ENCODE assay signal across 13 cellular contexts in genomic region chr11:12679471-12679870, GRCh38. TPM values are rescaled to one million over a fixed set of nuclear protein-coding genes. Genes with fewer than 3 reads are reported as not detected.
A peak's percentile ranks its signal among the peaks of the same experiment; 100 is the strongest.
DNase-seq lines count a peak whose midpoint lies in the region; ATAC-seq and TF ChIP-seq lines count a peak whose summit lies in the region.
"Had no signal": no experiment of that assay in that cellular context is flagged by ENCODE, and none has a peak within 500 bp of the region (broad histone marks: within the 10 kb centered on the region; RNA-seq: fewer than 3 reads in every experiment).

No MANE protein-coding gene starts in this region.

- peak overlapping the region; percentile 92 for H3K27ac ChIP-seq in mesodermal cell (ENCODE audit: low read depth, low read length, severe bottlenecking)
- H3K27ac ChIP-seq in suprapubic skin, result peak overlapping the region; percentile 60
- peak overlapping the region in 1 of 4 donors; percentile 40 for H3K27ac ChIP-seq in upper lobe of left lung
- H3K27ac ChIP-seq: testis had no signal

- H3K9me3 ChIP-seq in mesodermal cell (ENCODE audit: control insufficient read depth, low read length), result no peaks in the 10 kb centered on the region
- H3K9me3 ChIP-seq in suprapubic skin, result no peaks in the 10 kb centered on the region
- H3K9me3 ChIP-seq in upper lobe of left lung, result no peaks in the 10 kb centered on the region
- H3K9me3 ChIP-seq: testis had no signal

- H3K4me3 Mint-ChIP-seq in MCF 10A (ENCODE audit: unreplicated experiment), result peak overlapping the region; percentile 90
- H3K4me3 Mint-ChIP-seq: T-helper 17 cell had no signal

- TF ChIP-seq CTCF in MCF 10A (IDR thresholded peaks at IDR 0.05; ENCODE audit: unreplicated experiment) (no peak), suprapubic skin (IDR thresholded peaks at IDR 0.05) (no peak), upper lobe of left lung (IDR thresholded peaks at IDR 0.05) (no peak)

- ATAC-seq in upper lobe of left lung (ENCODE audit: low FRiP score in 2 of 2) (no peak), GM19455 (IDR thresholded peaks at IDR 0.05; ENCODE audit: unreplicated experiment) (no peak)
- ATAC-seq: GM12878 had no signal

- POLR2A ChIA-PET in MCF 10A (lab: Yijun Ruan, JAX), result interaction anchor here (0.6 to 7.1 kb wide), 26 partner anchors 12 to 600 kb away, joined by 3 to 248 read pairs (median 4); partner anchors contain the start of gene PARVA

- DNase-seq in DMS79 treated with DMSO at 0.1 percent for 48 hours (lab: John Stamatoyannopoulos, UW) (peak; percentile 63), DMS79 (lab: John Stamatoyannopoulos, UW) (no peak), MCF 10A (ENCODE audit: unreplicated experiment) (no peak), suprapubic skin (ENCODE audit: low spot score in 2 of 2) (no peak), upper lobe of left lung (no peak), midbrain (lab: John Stamatoyannopoulos, UW) (no peak)
- DNase-seq: activated naive CD4-positive, alpha-beta T cell treated with Interleukin-2 at 50 U/mL for 16 hours; NCI-H2171; T-helper 17 cell; testis had no signal

- peaks cover 54% of the 10 kb centered on the region for H3K4me1 Mint-ChIP-seq in MCF 10A (ENCODE audit: insufficient read depth, unreplicated experiment)

- BruUV-seq in MCF 10A (replicated peaks; lab: Mats Ljungman, UMichigan), result no TSS peak

- no peaks in the 10 kb centered on the region for H3K27me3 Mint-ChIP-seq in MCF 10A (ENCODE audit: insufficient read depth, unreplicated experiment)

- TF ChIP-seq EP300 in suprapubic skin (IDR thresholded peaks at IDR 0.05), result no peak
- TF ChIP-seq EP300 in upper lobe of left lung (IDR thresholded peaks at IDR 0.05), result no peak

- intact Hi-C loops in MCF 10A (cut with micrococcal nuclease), result loop anchor here (5.0 kb wide), 2 partner anchors 43 to 93 kb away; no protein-coding TSS in a partner anchor

- TF ChIP-seq POLR2A in suprapubic skin (IDR thresholded peaks at IDR 0.05) (no peak), upper lobe of left lung (IDR thresholded peaks at IDR 0.05) (no peak)

- H3K36me3 Mint-ChIP-seq in MCF 10A (ENCODE audit: insufficient read depth, unreplicated experiment), result peaks cover 57% of the 10 kb centered on the region

- peak overlapping the region; percentile 60 for H3K4me3 ChIP-seq in mesodermal cell (ENCODE audit: extremely low read depth, insufficient read depth, low read length, poor library complexity, severe bottlenecking)
- H3K4me3 ChIP-seq in suprapubic skin, result no peak overlapping the region
- H3K4me3 ChIP-seq in upper lobe of left lung, result no peak overlapping the region
- H3K4me3 ChIP-seq: GM12878, testis had no signal

- H3K4me1 ChIP-seq in mesodermal cell (ENCODE audit: control insufficient read depth, insufficient read depth, low read length, poor library complexity, severe bottlenecking) (peaks cover 63% of the 10 kb centered on the region), suprapubic skin (peaks cover 46% of the 10 kb centered on the region), upper lobe of left lung (peaks cover 17 to 51% (median 33%) of the 10 kb centered on the region in 4 donors)

- H3K36me3 ChIP-seq in mesodermal cell (ENCODE audit: control insufficient read depth, insufficient read depth, low read length) (peaks cover 42% of the 10 kb centered on the region), suprapubic skin (no peaks in the 10 kb centered on the region), upper lobe of left lung (no peaks in the 10 kb centered on the region)

- peak overlapping the region; percentile 92 for H3K27ac Mint-ChIP-seq in MCF 10A (ENCODE audit: low read depth, unreplicated experiment)
- H3K27ac Mint-ChIP-seq: T-helper 17 cell had no signal

- no peaks in the 10 kb centered on the region for H3K9me3 Mint-ChIP-seq in MCF 10A (ENCODE audit: unreplicated experiment)

- CTCF ChIA-PET in MCF 10A (lab: Yijun Ruan, JAX), result interaction anchor here (0.6 to 3.4 kb wide), 9 partner anchors 12 to 391 kb away, joined by 3 to 11 read pairs (median 3); no protein-coding TSS in a partner anchor

- H3K27me3 ChIP-seq in suprapubic skin (no peaks in the 10 kb centered on the region), upper lobe of left lung (no peaks in the 10 kb centered on the region)
- H3K27me3 ChIP-seq: testis had no signal

RNA-seq across cellular contexts. Expression of gene TEAD1, which starts 5.2 kb away (rescaled TPM):
- total RNA-seq in MCF 10A (2022) (91.0 and 123 TPM in 2 replicates), suprapubic skin (10 to 100 TPM; 60.3 to 84.8 (median 72.4) TPM), upper lobe of left lung (100 to 1,000 TPM in 2 of 6 donors, 10 to 100 TPM in 4; 53.5 to 141 (median 80.2) TPM)
- 136 TPM for polyA plus RNA-seq in mesodermal cell (2013, experiment 1 of 2)
- 133 TPM for polyA plus RNA-seq in mesodermal cell (2013, experiment 2 of 2)
